Comparison of ENCODE assay signal across 1 cellular context in genomic region chrX:152903589-152903988, GRCh38.
TF ChIP-seq lines count a peak whose summit lies in the region.

No MANE protein-coding gene starts in this region.

TF ChIP-seq in GM23338, 12 proteins besides CTCF, POLR2A, EP300 and RAD21 (continued from another document):
- TF ChIP-seq ZNF462 (CRISPR knock-in tag; IDR thresholded peaks at IDR 0.05) (no peak), REST (IDR thresholded peaks at IDR 0.05; ENCODE audit: unreplicated experiment) (no peak), STAT1 (IDR thresholded peaks at IDR 0.05; ENCODE audit: unreplicated experiment) (no peak), JUNB (IDR thresholded peaks at IDR 0.05; ENCODE audit: unreplicated experiment) (no peak), CREB1 (CRISPR knock-in tag; IDR thresholded peaks at IDR 0.05; ENCODE audit: low read depth) (no peak), EZH2 (IDR thresholded peaks at IDR 0.05; ENCODE audit: low read depth, unreplicated experiment) (no peak), ZNF331 (CRISPR knock-in tag; IDR thresholded peaks at IDR 0.05; ENCODE audit: low read depth) (no peak), POLR2AphosphoS5 (IDR thresholded peaks at IDR 0.05; ENCODE audit: low read depth) (no peak), ZNF114 (CRISPR knock-in tag; IDR thresholded peaks at IDR 0.05) (no peak), EZH2phosphoT487 (IDR thresholded peaks at IDR 0.05; ENCODE audit: unreplicated experiment) (no peak)
